Comparison of ENCODE assay signal across 8 cellular contexts in the genomic region with DNA sequence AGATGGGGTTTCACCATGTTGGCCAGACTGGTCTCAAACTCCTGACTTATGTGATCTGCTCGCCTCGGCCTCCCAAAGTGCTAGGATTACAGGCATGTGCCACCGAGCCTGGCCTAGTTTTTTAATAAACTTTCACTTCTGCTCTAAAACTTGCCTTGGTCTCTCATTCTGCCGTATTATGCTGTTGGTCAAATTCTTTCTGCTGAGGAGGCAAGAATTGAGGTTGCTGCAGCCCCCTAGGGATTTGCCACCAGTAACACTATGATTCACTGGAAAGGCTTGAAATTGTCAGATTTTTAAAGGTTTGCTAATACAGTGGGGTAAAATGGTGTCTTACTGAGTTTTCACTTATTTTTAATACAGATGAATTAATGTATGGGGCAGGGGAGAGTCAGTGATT. TPM values are rescaled to one million over a fixed set of nuclear protein-coding genes. Genes with fewer than 3 reads are reported as not detected.
DNase-seq lines count a peak whose midpoint lies in the region; ATAC-seq and TF ChIP-seq lines count a peak whose summit lies in the region.
"Not testable (repeated sequence)": the region's sequence is repeated elsewhere in the genome, so short reads cannot be mapped to it uniquely, and the experiment has no call there.

No MANE protein-coding gene starts in this region.

- H3K4me1 Mint-ChIP-seq in chondrocyte (ENCODE audit: low read depth) = not testable (repeated sequence)

- H2AK5ac ChIP-seq in mesenchymal stem cell (ENCODE audit: low read length, severe bottlenecking) = not testable (repeated sequence)

- not testable (repeated sequence) for H3K36me3 Mint-ChIP-seq in chondrocyte (ENCODE audit: low read depth)

- H3K27me3 Mint-ChIP-seq in chondrocyte (ENCODE audit: low read depth) = not testable (repeated sequence)

- H2BK120ac ChIP-seq in mesenchymal stem cell (ENCODE audit: low read depth, low read length) = not testable (repeated sequence)

- DNase-seq in EL (peak; percentile 37), RPMI8226 (peak; percentile 23)
- not testable (repeated sequence) for DNase-seq in chondrocyte (ENCODE audit: low spot score); mesenchymal stem cell

- not testable (repeated sequence) for H3K4me1 ChIP-seq in mesenchymal stem cell (ENCODE audit: control insufficient read depth, insufficient read depth, low read depth, low read length)

- peak overlapping the region; percentile 12 for H3K4me3 Mint-ChIP-seq in chondrocyte (ENCODE audit: unreplicated experiment)

- not testable (repeated sequence) for H2BK12ac ChIP-seq in mesenchymal stem cell (ENCODE audit: low read length in 2 of 2)

- WGBS in mesenchymal stem cell = 65% methylated on average over 4 of the region's 4 CpGs

- H3K18ac ChIP-seq in mesenchymal stem cell (ENCODE audit: low read depth in 1 of 2, low read length in 2 of 2) = not testable (repeated sequence)

- H3K9ac ChIP-seq in mesenchymal stem cell (ENCODE audit: low read length) = peak overlapping the region; percentile 64

- ATAC-seq in GM18907 (IDR thresholded peaks at IDR 0.05; ENCODE audit: unreplicated experiment) (peak; percentile 84), GM21576 (IDR thresholded peaks at IDR 0.05; ENCODE audit: unreplicated experiment) (peak; percentile 74), HG02938 (IDR thresholded peaks at IDR 0.05; ENCODE audit: unreplicated experiment) (peak; percentile 61), HG03354 (IDR thresholded peaks at IDR 0.05; ENCODE audit: poor library complexity, severe bottlenecking, unreplicated experiment) (peak; percentile 63)

- H2BK5ac ChIP-seq in mesenchymal stem cell (ENCODE audit: low read depth, low read length, poor library complexity, severe bottlenecking) = not testable (repeated sequence)

- peak overlapping the region; percentile 93 for H3K27ac Mint-ChIP-seq in chondrocyte (ENCODE audit: unreplicated experiment)

- H4K91ac ChIP-seq in mesenchymal stem cell (ENCODE audit: low read length) = not testable (repeated sequence)

- H4K8ac ChIP-seq in mesenchymal stem cell (ENCODE audit: low read length) = not testable (repeated sequence)

- H3K79me1 ChIP-seq in mesenchymal stem cell (replicated peaks; ENCODE audit: low read length, poor library complexity, severe bottlenecking) = not testable (repeated sequence)

- not testable (repeated sequence) for H3K9me3 ChIP-seq in mesenchymal stem cell (ENCODE audit: control insufficient read depth, low read length)

- H3K4ac ChIP-seq in mesenchymal stem cell (ENCODE audit: low read depth in 1 of 2, low read length in 2 of 2) = not testable (repeated sequence)

- H3K14ac ChIP-seq in mesenchymal stem cell (ENCODE audit: low read length in 2 of 2) = not testable (repeated sequence)

- not testable (repeated sequence) for TF ChIP-seq CTCF in chondrocyte (IDR thresholded peaks at IDR 0.05)

- H3K27me3 ChIP-seq in mesenchymal stem cell (ENCODE audit: control insufficient read depth in 1 of 2, insufficient read depth in 1 of 2, low read length in 2 of 2) = not testable (repeated sequence)

- not testable (repeated sequence) for H3K4me3 ChIP-seq in mesenchymal stem cell (ENCODE audit: insufficient read depth in 1 of 2, low read depth in 1 of 2, low read length in 2 of 2)

- H2BK15ac ChIP-seq in mesenchymal stem cell (ENCODE audit: low read depth, poor library complexity, severe bottlenecking) = not testable (repeated sequence)

- peak overlapping the region; percentile 69 for H3K27ac ChIP-seq in mesenchymal stem cell (ENCODE audit: low read length, poor library complexity, severe bottlenecking)

- H3K4me2 ChIP-seq in mesenchymal stem cell (ENCODE audit: low read length, poor library complexity, severe bottlenecking) = not testable (repeated sequence)

- not testable (repeated sequence) for H3K23ac ChIP-seq in mesenchymal stem cell (ENCODE audit: low read length in 2 of 2)

- H3K9me3 Mint-ChIP-seq in chondrocyte (ENCODE audit: low read depth) = not testable (repeated sequence)

- not testable (repeated sequence) for H3K36me3 ChIP-seq in mesenchymal stem cell (ENCODE audit: control insufficient read depth in 1 of 2, insufficient read depth in 2 of 2, low read depth in 1 of 2, low read length in 2 of 2)

- not testable (repeated sequence) for H2AFZ ChIP-seq in mesenchymal stem cell (ENCODE audit: low read depth, low read length)

RNA-seq across cellular contexts. Expression of gene ANXA11, which starts 21.4 kb away (rescaled TPM):
- total RNA-seq in chondrocyte = 98.0 to 139 TPM (median 133 TPM) in 3 replicates
- 670 TPM for polyA plus RNA-seq in mesenchymal stem cell (2013, experiment 1 of 2)
- 665 TPM for polyA plus RNA-seq in mesenchymal stem cell (2013, experiment 2 of 2)
